Comparison of ENCODE assay signal across 16 cellular contexts in the genomic region with DNA sequence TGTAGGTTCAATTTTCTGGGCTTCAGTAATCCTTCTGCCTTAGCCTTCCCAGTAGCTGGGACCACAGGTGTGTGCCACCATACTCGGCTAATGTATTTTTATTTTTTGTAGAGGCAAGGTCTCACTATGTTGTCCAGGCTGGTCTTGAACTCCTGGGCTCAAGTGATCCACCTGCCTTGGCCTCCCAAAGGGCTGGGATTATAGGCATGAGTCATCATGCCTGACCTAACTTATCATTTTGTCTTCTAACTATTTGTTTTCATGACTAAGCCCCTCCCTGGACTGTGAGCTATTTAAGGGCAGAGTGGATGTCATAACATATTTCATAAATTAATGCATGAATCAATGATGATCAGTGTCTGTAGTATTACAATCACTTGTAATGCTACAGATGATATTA. TPM values are rescaled to one million over a fixed set of nuclear protein-coding genes. Genes with fewer than 3 reads are reported as not detected.
DNase-seq lines count a peak whose midpoint lies in the region; FAIRE-seq and TF ChIP-seq lines count a peak whose summit lies in the region.
"Had no signal": no experiment of that assay in that cellular context is flagged by ENCODE, and none has a peak within 500 bp of the region (broad histone marks: within the 10 kb centered on the region; RNA-seq: fewer than 3 reads in every experiment).

No MANE protein-coding gene starts in this region.

- no peak overlapping the region for H2BK5ac ChIP-seq in mesenchymal stem cell (ENCODE audit: low read depth, low read length, poor library complexity, severe bottlenecking)

- H3K36me3 ChIP-seq in MG63: no peaks in the 10 kb centered on the region
- no peaks in the 10 kb centered on the region for H3K36me3 ChIP-seq in bronchial epithelial cell (ENCODE audit: control insufficient read depth, insufficient read depth, low read length)
- H3K36me3 ChIP-seq in mesenchymal stem cell (ENCODE audit: control insufficient read depth in 1 of 2, insufficient read depth in 2 of 2, low read depth in 1 of 2, low read length in 2 of 2): no peaks in the 10 kb centered on the region
- H3K36me3 ChIP-seq: BLaER1, prostate gland had no signal

- no peak overlapping the region for H4K8ac ChIP-seq in mesenchymal stem cell (ENCODE audit: low read length)

- no peaks in the 10 kb centered on the region for H3K79me1 ChIP-seq in mesenchymal stem cell (replicated peaks; ENCODE audit: low read length, poor library complexity, severe bottlenecking)

- BruUV-seq in Calu3 (replicated peaks; lab: Mats Ljungman, UMichigan): no TSS peak

- H2AFZ ChIP-seq in mesenchymal stem cell (ENCODE audit: low read depth, low read length): no peak overlapping the region
- H2AFZ ChIP-seq: GM23338 had no signal

- peaks cover 6% of the 10 kb centered on the region for H3K36me3 Mint-ChIP-seq in Calu3 (ENCODE audit: insufficient read depth, unreplicated experiment)
- H3K36me3 Mint-ChIP-seq: activated CD4-positive, alpha-beta memory T cell treated with anti-CD3 and anti-CD28 coated beads for 36 hours had no signal

- H3K18ac ChIP-seq in mesenchymal stem cell (ENCODE audit: low read depth in 1 of 2, low read length in 2 of 2): no peak overlapping the region

- peak; percentile 20 for DNase-seq in Calu3
- DNase-seq in MG63: peak; percentile 41
- peak; percentile 94 for DNase-seq in bronchial epithelial cell (ENCODE audit: low read depth)
- DNase-seq in mesenchymal stem cell: peak; percentile 6
- DNase-seq in cerebellum (ENCODE audit: low spot score): no peak
- no peak for DNase-seq in DMS79 treated with DMSO at 0.1 percent for 48 hours (lab: John Stamatoyannopoulos, UW)
- no peak for DNase-seq in NCI-H1417 (lab: John Stamatoyannopoulos, UW)
- no peak for DNase-seq in superior temporal gyrus (ENCODE audit: extremely low spot score)
- DNase-seq: activated CD4-positive, alpha-beta memory T cell treated with anti-CD3 and anti-CD28 coated beads for 36 hours; activated gamma-delta T cell treated with Interleukin-2 at 50 U/mL for 16 hours; erythroblast; MV-4-11; stimulated activated CD4-positive, alpha-beta T cell treated with anti-CD3 and anti-CD28 coated beads, Interleukin-2, amount 100 ng/mL, for 24 hours had no signal

- no peak overlapping the region for H3K9ac ChIP-seq in mesenchymal stem cell (ENCODE audit: low read length)
- H3K9ac ChIP-seq: BLaER1 had no signal

- FAIRE-seq in bronchial epithelial cell (lab: Jason Lieb, UNC): no peak

- no peaks in the 10 kb centered on the region for H3K9me3 ChIP-seq in MG63
- no peaks in the 10 kb centered on the region for H3K9me3 ChIP-seq in mesenchymal stem cell (ENCODE audit: control insufficient read depth, low read length)
- H3K9me3 ChIP-seq: BLaER1, prostate gland had no signal

- no peaks in the 10 kb centered on the region for H3K4me1 ChIP-seq in mesenchymal stem cell (ENCODE audit: control insufficient read depth, insufficient read depth, low read depth, low read length)
- H3K4me1 ChIP-seq: BLaER1, prostate gland had no signal

- no peak overlapping the region for H3K4me2 ChIP-seq in mesenchymal stem cell (ENCODE audit: low read length, poor library complexity, severe bottlenecking)
- H3K4me2 ChIP-seq: BLaER1, GM23338 had no signal

- peaks cover 3% of the 10 kb centered on the region for H3K9me3 Mint-ChIP-seq in Calu3 (ENCODE audit: low read depth, unreplicated experiment)
- H3K9me3 Mint-ChIP-seq: activated CD4-positive, alpha-beta memory T cell treated with anti-CD3 and anti-CD28 coated beads for 36 hours; GM23338 had no signal

- WGBS in mesenchymal stem cell: 94% methylated on average over 1 of the region's 1 CpG

- H3K27me3 ChIP-seq in MG63: no peaks in the 10 kb centered on the region; the same call in 1 of the 2 replicates
- H3K27me3 ChIP-seq in bronchial epithelial cell (ENCODE audit: control insufficient read depth, insufficient read depth, low read length): no peaks in the 10 kb centered on the region
- peaks cover 0 to 4% of the 10 kb centered on the region in 2 experiments for H3K27me3 ChIP-seq in mesenchymal stem cell (ENCODE audit: control insufficient read depth in 1 of 2, insufficient read depth in 1 of 2, low read length in 2 of 2)
- H3K27me3 ChIP-seq: BLaER1 had no signal

- H3K23ac ChIP-seq in mesenchymal stem cell (ENCODE audit: low read length in 2 of 2): no peak overlapping the region

- no peak overlapping the region for H3K14ac ChIP-seq in mesenchymal stem cell (ENCODE audit: low read length in 2 of 2)

- intact Hi-C loops in Calu3 (cut with micrococcal nuclease; ENCODE audit: unreplicated experiment): no loop called here

- no peak overlapping the region for H3K4ac ChIP-seq in mesenchymal stem cell (ENCODE audit: low read depth in 1 of 2, low read length in 2 of 2)

- H3K27me3 Mint-ChIP-seq in Calu3 (ENCODE audit: unreplicated experiment): peaks cover 12% of the 10 kb centered on the region
- H3K27me3 Mint-ChIP-seq: activated CD4-positive, alpha-beta memory T cell treated with anti-CD3 and anti-CD28 coated beads for 36 hours had no signal

- peaks cover 31% of the 10 kb centered on the region for H3K4me1 Mint-ChIP-seq in Calu3 (ENCODE audit: low read depth, unreplicated experiment)
- H3K4me1 Mint-ChIP-seq: GM23338 had no signal

- H3K4me3 ChIP-seq in MG63 (no peak overlapping the region), bronchial epithelial cell (ENCODE audit: low read depth, low read length) (no peak overlapping the region), mesenchymal stem cell (ENCODE audit: insufficient read depth in 1 of 2, low read depth in 1 of 2, low read length in 2 of 2) (no peak overlapping the region)
- H3K4me3 ChIP-seq: BLaER1, GM23338, prostate gland had no signal

- H2BK15ac ChIP-seq in mesenchymal stem cell (ENCODE audit: low read depth, poor library complexity, severe bottlenecking): no peak overlapping the region

- no peak overlapping the region for H2AK5ac ChIP-seq in mesenchymal stem cell (ENCODE audit: low read length, severe bottlenecking)

- no peak overlapping the region for H3K4me3 Mint-ChIP-seq in Calu3 (ENCODE audit: low read depth, unreplicated experiment)
- H3K4me3 Mint-ChIP-seq: activated CD4-positive, alpha-beta memory T cell treated with anti-CD3 and anti-CD28 coated beads for 36 hours; GM23338 had no signal

- CTCF ChIA-PET in Calu3 (lab: Charles Lee): interaction anchor here (0.6 to 1.5 kb wide), 6 partner anchors 11 to 145 kb away, joined by 3 to 4 read pairs (median 3); no protein-coding TSS in a partner anchor

- no peak overlapping the region for H3K27ac Mint-ChIP-seq in Calu3 (ENCODE audit: unreplicated experiment)
- H3K27ac Mint-ChIP-seq: activated CD4-positive, alpha-beta memory T cell treated with anti-CD3 and anti-CD28 coated beads for 36 hours; GM23338 had no signal

- no peak overlapping the region for H3K27ac ChIP-seq in mesenchymal stem cell (ENCODE audit: low read length, poor library complexity, severe bottlenecking)
- H3K27ac ChIP-seq: BLaER1, prostate gland had no signal

- H2BK120ac ChIP-seq in mesenchymal stem cell (ENCODE audit: low read depth, low read length): no peak overlapping the region

- no peak overlapping the region for H4K91ac ChIP-seq in mesenchymal stem cell (ENCODE audit: low read length)

- TF ChIP-seq CTCF in Calu3 (IDR thresholded peaks at IDR 0.05; ENCODE audit: unreplicated experiment): no peak
- TF ChIP-seq CTCF in bronchial epithelial cell (IDR thresholded peaks at IDR 0.05; ENCODE audit: insufficient read depth, low read length, severe bottlenecking): no peak

- H2BK12ac ChIP-seq in mesenchymal stem cell (ENCODE audit: low read length in 2 of 2): no peak overlapping the region

RNA-seq across cellular contexts. Expression of a gene that starts 56.1 kb away (rescaled TPM):
- total RNA-seq in Calu3 (2022) (51.7 and 60.8 TPM in 2 replicates), bronchial epithelial cell (6.8 and 9.1 TPM in 2 replicates), cerebellum (56.4 TPM)
- 7.6 and 30.4 TPM in 2 replicates for total RNA-seq in MG63 (2014; rRNA removed; shearing (Covaris generic); ENCODE audit: low replicate concordance)
- polyA plus RNA-seq in mesenchymal stem cell (2013, experiment 1 of 2): 43.4 TPM
- 38.9 TPM for polyA plus RNA-seq in mesenchymal stem cell (2013, experiment 2 of 2)

Comparison
In these comparisons a context has a peak if more than half of its experiments do, and no peak if none do; other contexts are left out.
1. DNase-seq: peak in Calu3 (single experiment), MG63 (single experiment), bronchial epithelial cell (single experiment) and mesenchymal stem cell (single experiment); none in cerebellum (single experiment), DMS79 treated with DMSO at 0.1 percent for 48 hours (single experiment), NCI-H1417 (0 of 3) and superior temporal gyrus (single experiment).